Comparison of ENCODE assay signal across 21 cellular contexts in genomic region chr7:54961391-54961790, GRCh38. TPM values are rescaled to one million over a fixed set of nuclear protein-coding genes. Genes with fewer than 3 reads are reported as not detected.
A peak's percentile ranks its signal among the peaks of the same experiment; 100 is the strongest.
DNase-seq lines count a peak whose midpoint lies in the region; ATAC-seq and TF ChIP-seq lines count a peak whose summit lies in the region.
"Had no signal": no experiment of that assay in that cellular context is flagged by ENCODE, and none has a peak within 500 bp of the region (broad histone marks: within the 10 kb centered on the region; RNA-seq: fewer than 3 reads in every experiment).

No MANE protein-coding gene starts in this region.

- WGBS in mammary epithelial cell (ENCODE audit: low coverage, missing lambda C conversion rate): 33% methylated on average over 6 of the region's 6 CpGs

- H3K9me3 Mint-ChIP-seq in activated CD4-positive, alpha-beta T cell treated with anti-CD3 and anti-CD28 coated beads for 36 hours (ENCODE audit: low read depth): no peaks in the 10 kb centered on the region
- peaks cover 0 to 6% (median 2%) of the 10 kb centered on the region in 5 donors for H3K9me3 Mint-ChIP-seq in CD8-positive, alpha-beta memory T cell

- no peaks in the 10 kb centered on the region for H3K36me3 Mint-ChIP-seq in activated CD4-positive, alpha-beta T cell treated with anti-CD3 and anti-CD28 coated beads for 36 hours (ENCODE audit: low read depth)
- H3K36me3 Mint-ChIP-seq in CD8-positive, alpha-beta memory T cell: no peaks in the 10 kb centered on the region
- H3K36me3 Mint-ChIP-seq: IgD-negative memory B cell had no signal

- H3F3A ChIP-seq in PC-3 (ENCODE audit: low read length, unreplicated experiment): no peaks in the 10 kb centered on the region

- CTCF ChIA-PET in PC-3 (lab: Charles Lee): no interaction called here
- CTCF ChIA-PET in mammary epithelial cell (lab: Charles Lee; ENCODE audit: low non-redundant PET): no interaction called here
- CTCF ChIA-PET in activated CD4-positive, alpha-beta T cell treated with anti-CD3 and anti-CD28 coated beads for 36 hours (lab: Charles Lee): interaction anchor here (0.6 kb wide), 1 partner anchor 92 kb away, joined by 3 read pairs; no protein-coding TSS in a partner anchor
- CTCF ChIA-PET in CD8-positive, alpha-beta memory T cell (lab: Charles Lee): no interaction called here

- H3K27ac ChIP-seq in PC-3 (ENCODE audit: low read length) (peak overlapping the region; percentile 84), mammary epithelial cell (ENCODE audit: insufficient read depth, low read depth, low read length) (peak overlapping the region; percentile 47)
- no peak overlapping the region for H3K27ac ChIP-seq in CD8-positive, alpha-beta memory T cell (ENCODE audit: low read depth, low read length)
- H3K27ac ChIP-seq: C4-2B, SJCRH30 had no signal

- H3K27me3 Mint-ChIP-seq in activated CD4-positive, alpha-beta T cell treated with anti-CD3 and anti-CD28 coated beads for 36 hours: peaks cover 12% of the 10 kb centered on the region
- H3K27me3 Mint-ChIP-seq in CD8-positive, alpha-beta memory T cell: peaks cover 3 to 11% of the 10 kb centered on the region in 2 donors

- no peak overlapping the region for H3K4me3 Mint-ChIP-seq in activated CD4-positive, alpha-beta T cell treated with anti-CD3 and anti-CD28 coated beads for 36 hours
- no peak overlapping the region for H3K4me3 Mint-ChIP-seq in CD8-positive, alpha-beta memory T cell
- H3K4me3 Mint-ChIP-seq: IgD-negative memory B cell had no signal

- H2AFZ ChIP-seq in PC-3 (ENCODE audit: low read length): no peak overlapping the region
- no peak overlapping the region for H2AFZ ChIP-seq in mammary epithelial cell (ENCODE audit: low read depth, low read length)

- H3K9me2 ChIP-seq in PC-3 (replicated peaks; ENCODE audit: low read length): no peaks in the 10 kb centered on the region

- peak overlapping the region; percentile 54; the same call in 1 of the 2 replicates for H3K9ac ChIP-seq in PC-3 (ENCODE audit: low read length)
- no peak overlapping the region for H3K9ac ChIP-seq in mammary epithelial cell (ENCODE audit: insufficient read depth, low read length)

- no peaks in the 10 kb centered on the region for H3K4me1 Mint-ChIP-seq in activated CD4-positive, alpha-beta T cell treated with anti-CD3 and anti-CD28 coated beads for 36 hours
- H3K4me1 Mint-ChIP-seq in CD8-positive, alpha-beta memory T cell: no peaks in the 10 kb centered on the region

- DNase-seq in HCEC 1CT: peak; percentile 18
- DNase-seq in PC-3: peak; percentile 88
- peak; percentile 50 for DNase-seq in mammary epithelial cell
- peak; percentile 16 for DNase-seq in iris pigment epithelial cell (ENCODE audit: low read depth)
- DNase-seq in activated CD4-positive, alpha-beta T cell treated with anti-CD3 and anti-CD28 coated beads for 36 hours: no peak
- no peak for DNase-seq in CD8-positive, alpha-beta memory T cell
- DNase-seq: AML-193; DND-41; H7; Kasumi-1; NCI-H1105; NCI-H1694; NCI-H2081 treated with DMSO at 0.1 percent for 48 hours; NCI-H510A; NCI-H748 treated with DMSO at 0.1 percent for 48 hours; NK-92 treated with Interleukin-12 subunit alpha and Interleukin-12 subunit beta, amount 100 ng/mL, for 24 hours; OCI-M1; SJCRH30 had no signal

- in situ Hi-C loops in mammary epithelial cell (cut with MboI; ENCODE audit: low sequenced_read_pairs in 2 of 2): no loop called here

- BruUV-seq in PC-3 (replicated peaks; lab: Mats Ljungman, UMichigan) (no TSS peak), mammary epithelial cell (replicated peaks; lab: Mats Ljungman, UMichigan) (no TSS peak)

- H4K20me1 ChIP-seq in PC-3 (ENCODE audit: low read length) (no peaks in the 10 kb centered on the region), mammary epithelial cell (ENCODE audit: insufficient read depth, low read length) (no peaks in the 10 kb centered on the region)

- dilution Hi-C loops in mammary epithelial cell (cut with HindIII; ENCODE audit: low sequenced_read_pairs): no loop called here

- ATAC-seq in PC-3 (peak; percentile 68), HG03442 (IDR thresholded peaks at IDR 0.05; ENCODE audit: unreplicated experiment) (no peak)
- ATAC-seq in activated CD4-positive, alpha-beta T cell treated with anti-CD3 and anti-CD28 coated beads for 36 hours: no peak

- H3K4me2 ChIP-seq in PC-3 (ENCODE audit: low read length) (peak overlapping the region; percentile 51), mammary epithelial cell (ENCODE audit: insufficient read depth, low read depth, low read length) (peak overlapping the region; percentile 43)

- H3K27me3 ChIP-seq in PC-3 (ENCODE audit: low read length) (no peaks in the 10 kb centered on the region), mammary epithelial cell (ENCODE audit: insufficient read depth, low read length) (no peaks in the 10 kb centered on the region)
- H3K27me3 ChIP-seq in CD8-positive, alpha-beta memory T cell (ENCODE audit: insufficient read depth, low read length, poor library complexity, severe bottlenecking): no peaks in the 10 kb centered on the region

- H3K27ac Mint-ChIP-seq in activated CD4-positive, alpha-beta T cell treated with anti-CD3 and anti-CD28 coated beads for 36 hours: no peak overlapping the region
- no peak overlapping the region for H3K27ac Mint-ChIP-seq in CD8-positive, alpha-beta memory T cell
- H3K27ac Mint-ChIP-seq: IgD-negative memory B cell had no signal

- TF ChIP-seq CTCF in PC-3 (conservative IDR thresholded peaks at IDR 0.05; ENCODE audit: low read depth, low read length) (no peak), mammary epithelial cell (conservative IDR thresholded peaks at IDR 0.05 in 1 of 2, IDR thresholded peaks at IDR 0.05 in 1 of 2; ENCODE audit: extremely low read depth in 1 of 2, insufficient read depth in 1 of 2, low read depth in 1 of 2, low read length in 2 of 2) (no peak)

- H3K36me3 ChIP-seq in PC-3 (ENCODE audit: low read depth, low read length) (no peaks in the 10 kb centered on the region), mammary epithelial cell (ENCODE audit: insufficient read depth, low read length) (no peaks in the 10 kb centered on the region)
- no peaks in the 10 kb centered on the region for H3K36me3 ChIP-seq in CD8-positive, alpha-beta memory T cell (ENCODE audit: insufficient read depth, low read length)
- H3K36me3 ChIP-seq: SJCRH30 had no signal

- H3K79me2 ChIP-seq in PC-3 (ENCODE audit: low read length) (no peaks in the 10 kb centered on the region), mammary epithelial cell (ENCODE audit: insufficient read depth, low read length) (no peaks in the 10 kb centered on the region)

- intact Hi-C loops in PC-3 (cut with micrococcal nuclease) (loop anchor here (5.0 to 10.0 kb wide), 3 partner anchors 84 to 177 kb away; no protein-coding TSS in a partner anchor), mammary epithelial cell (cut with micrococcal nuclease) (no loop called here)
- intact Hi-C loops in activated CD4-positive, alpha-beta T cell treated with anti-CD3 and anti-CD28 coated beads for 36 hours (cut with DNase I, micrococcal nuclease): no loop called here

- peaks cover 40% of the 10 kb centered on the region for H3K4me1 ChIP-seq in PC-3 (ENCODE audit: insufficient read depth, low read length)
- H3K4me1 ChIP-seq in mammary epithelial cell (ENCODE audit: insufficient read depth, low read length): peaks cover 36% of the 10 kb centered on the region
- no peaks in the 10 kb centered on the region for H3K4me1 ChIP-seq in CD8-positive, alpha-beta memory T cell (ENCODE audit: insufficient read depth, low read length)
- H3K4me1 ChIP-seq: SJCRH30 had no signal

- POLR2A ChIA-PET in PC-3 (lab: Charles Lee; ENCODE audit: unreplicated experiment): interaction anchor here (0.6 kb wide), 1 partner anchor 200 kb away, joined by 3 read pairs; no protein-coding TSS in a partner anchor
- POLR2A ChIA-PET in activated CD4-positive, alpha-beta T cell treated with anti-CD3 and anti-CD28 coated beads for 36 hours (lab: Charles Lee): no interaction called here
- POLR2A ChIA-PET in CD8-positive, alpha-beta memory T cell (lab: Charles Lee): no interaction called here

- no peaks in the 10 kb centered on the region for H3K9me3 ChIP-seq in PC-3 (ENCODE audit: low read length)
- H3K9me3 ChIP-seq in mammary epithelial cell (replicated peaks; ENCODE audit: insufficient read depth, low read length): peaks cover 8% of the 10 kb centered on the region
- H3K9me3 ChIP-seq in CD8-positive, alpha-beta memory T cell (ENCODE audit: low read length): no peaks in the 10 kb centered on the region

- H3K4me3 ChIP-seq in PC-3 (ENCODE audit: low read length) (no peak overlapping the region; the same call in 1 of the 2 replicates), mammary epithelial cell (replicated peaks in 1 of 3; ENCODE audit: insufficient read depth in 1 of 3, low read depth in 2 of 3, low read length in 3 of 3) (no peak overlapping the region)
- H3K4me3 ChIP-seq in CD8-positive, alpha-beta memory T cell (ENCODE audit: low read length): no peak overlapping the region
- H3K4me3 ChIP-seq: SJCRH30 had no signal

RNA-seq across cellular contexts. Expression of gene EGFR, which starts 57.4 kb away (rescaled TPM):
- total RNA-seq in PC-3 (2014; rRNA removed) (50.0 and 64.6 TPM in 2 replicates), mammary epithelial cell (100 to 1,000 TPM; 304 to 534 TPM)
- 169 TPM for polyA plus RNA-seq in mammary epithelial cell
- 379 TPM for polyA minus RNA-seq in mammary epithelial cell
- under 1 TPM in 1 of 2 experiments, not detected in 1; 0.09 TPM for total RNA-seq in activated CD4-positive, alpha-beta T cell treated with anti-CD3 and anti-CD28 coated beads for 36 hours
- total RNA-seq in CD8-positive, alpha-beta memory T cell: not detected
- not detected for polyA plus RNA-seq in CD8-positive, alpha-beta memory T cell
- polyA plus RNA-seq: IgD-negative memory B cell had no signal

Comparison
In these comparisons a context has a peak if more than half of its experiments do, and no peak if none do; other contexts are left out.
1. DNase-seq: peak in HCEC 1CT (single experiment), PC-3 (single experiment), mammary epithelial cell (single experiment) and iris pigment epithelial cell (single experiment); none in activated CD4-positive, alpha-beta T cell treated with anti-CD3 and anti-CD28 coated beads for 36 hours (single experiment) and CD8-positive, alpha-beta memory T cell (0 of 5).
2. RNA of gene EGFR, which starts 57.4 kb away (total RNA-seq): 304 to 534 TPM in mammary epithelial cell and 50.0 to 64.6 TPM in PC-3; 0.09 TPM in activated CD4-positive, alpha-beta T cell treated with anti-CD3 and anti-CD28 coated beads for 36 hours and not detected in CD8-positive, alpha-beta memory T cell; every median in the first group is over 10 times any median in the second.